8 cellular contexts compared by ENCODE assay signal in the genomic region with DNA sequence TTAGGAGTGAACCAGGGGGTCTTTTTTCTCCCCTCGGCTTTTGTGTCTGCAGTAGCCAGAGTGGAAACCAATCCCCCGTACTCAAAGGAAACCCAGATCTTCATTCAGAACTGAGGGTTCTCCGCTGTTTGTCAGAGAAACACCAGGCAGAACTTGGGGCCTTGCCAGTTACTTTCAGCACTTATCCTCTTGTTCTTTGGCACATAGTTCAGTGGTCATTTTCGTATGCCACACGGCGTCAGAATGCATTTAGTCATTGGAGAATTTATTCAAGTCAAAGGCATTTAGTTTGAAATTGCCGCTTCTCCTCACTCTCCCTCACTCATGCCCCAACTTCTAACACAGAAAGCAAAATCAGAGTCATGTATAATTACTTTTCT.
A peak's percentile ranks its signal among the peaks of the same experiment; 100 is the strongest.
DNase-seq lines count a peak whose midpoint lies in the region; ATAC-seq and TF ChIP-seq lines count a peak whose summit lies in the region.

No MANE protein-coding gene starts in this region.

- 45 to 49% methylated on average over 6 to 7 of the region's 7 CpGs for WGBS in esophagus squamous epithelium, 2 donors

- H3K9ac ChIP-seq in BLaER1 treated with 17β-estradiol and CSF1 and Interleukin-3, amounts not matched to agents 10 nM and 100 nM, result peak overlapping the region; percentile 43 to 74 (median 69); a peak in 20 of 22 replicates

- H3K4me3 ChIP-seq in BLaER1 treated with 17β-estradiol and CSF1 and Interleukin-3, amounts not matched to agents 10 nM and 100 nM, result peak overlapping the region in 8 of 10 experiments; percentile 15 to 53 (median 37); a peak in 13 of 20 replicates
- H3K4me3 ChIP-seq in Panc1 (ENCODE audit: low read depth in 2 of 2, low read length in 2 of 2) (no peak overlapping the region), esophagus squamous epithelium (peak overlapping the region in 3 of 4 donors; percentile 39 to 57 (median 40)), neutrophil (ENCODE audit: low read depth in 1 of 2, low read length in 1 of 2) (peak overlapping the region; percentile 44 to 57)

- in situ Hi-C loops in Panc1 (cut with HindIII; ENCODE audit: low pct_unique_long_range_greater_than_20kb, low sequenced_read_pairs), result no loop called here

- H3K36me3 ChIP-seq in BLaER1 treated with 17β-estradiol and CSF1 and Interleukin-3, amounts not matched to agents 10 nM and 100 nM, result peaks cover 0 to 49% (median 0%) of the 10 kb centered on the region in 11 experiments; a peak in 3 of 22 replicates
- H3K36me3 ChIP-seq in Panc1 (ENCODE audit: control insufficient read depth, insufficient read depth, low read length) (no peaks in the 10 kb centered on the region; the same call in 1 of the 2 replicates), esophagus squamous epithelium (peaks cover 0 to 18% (median 0%) of the 10 kb centered on the region in 3 donors), neutrophil (no peaks in the 10 kb centered on the region)

- POLR2A ChIA-PET in Panc1 (lab: Charles Lee), result no interaction called here

- H4K20me1 ChIP-seq in BLaER1 treated with 17β-estradiol and CSF1 and Interleukin-3, amounts not matched to agents 10 nM and 100 nM, result no peaks in the 10 kb centered on the region

- H3K27me3 ChIP-seq in BLaER1 treated with 17β-estradiol and CSF1 and Interleukin-3, amounts not matched to agents 10 nM and 100 nM, result no peaks in the 10 kb centered on the region
- H3K27me3 ChIP-seq in Panc1 (ENCODE audit: control insufficient read depth, insufficient read depth, low read length) (no peaks in the 10 kb centered on the region), esophagus squamous epithelium (no peaks in the 10 kb centered on the region), neutrophil (no peaks in the 10 kb centered on the region)

- no TSS peak for BruUV-seq in Panc1 (replicated peaks; lab: Mats Ljungman, UMichigan)

- no peak for TF ChIP-seq POLR2A in esophagus squamous epithelium (IDR thresholded peaks at IDR 0.05)

- ATAC-seq in Panc1 (no peak), HG03565 (IDR thresholded peaks at IDR 0.05; ENCODE audit: unreplicated experiment) (no peak)

- intact Hi-C loops in Panc1 (cut with micrococcal nuclease; ENCODE audit: unreplicated experiment) (no loop called here), esophagus squamous epithelium (cut with DNase I) (loop anchor here (10.0 kb wide), 2 partner anchors 103 to 117 kb away; a partner anchor contains a TSS)

- CTCF ChIA-PET in Panc1 (lab: Charles Lee), result no interaction called here

- H3K4me1 ChIP-seq in BLaER1 treated with 17β-estradiol and CSF1 and Interleukin-3, amounts not matched to agents 10 nM and 100 nM, result peaks cover 63 to 97% (median 94%) of the 10 kb centered on the region in 10 experiments
- no peaks in the 10 kb centered on the region; the same call in 1 of the 2 replicates for H3K4me1 ChIP-seq in Panc1 (ENCODE audit: control insufficient read depth, insufficient read depth, low read length)
- H3K4me1 ChIP-seq in esophagus squamous epithelium, result peaks cover 4 to 23% (median 12%) of the 10 kb centered on the region in 3 donors
- peaks cover 12 to 13% of the 10 kb centered on the region in 2 experiments for H3K4me1 ChIP-seq in neutrophil (ENCODE audit: control insufficient read depth in 1 of 2, insufficient read depth in 1 of 2, low read depth in 1 of 2, low read length in 1 of 2)

- peak overlapping the region; percentile 76 to 89 (median 87) for H3K4me2 ChIP-seq in BLaER1 treated with 17β-estradiol and CSF1 and Interleukin-3, amounts not matched to agents 10 nM and 100 nM

- H3K9me3 ChIP-seq in BLaER1 treated with 17β-estradiol and CSF1 and Interleukin-3, amounts not matched to agents 10 nM and 100 nM (replicated peaks in 1 of 11), result no peaks in the 10 kb centered on the region
- no peaks in the 10 kb centered on the region for H3K9me3 ChIP-seq in Panc1 (ENCODE audit: control insufficient read depth, insufficient read depth, low read depth, low read length)
- no peaks in the 10 kb centered on the region for H3K9me3 ChIP-seq in esophagus squamous epithelium
- H3K9me3 ChIP-seq in neutrophil, result no peaks in the 10 kb centered on the region

- no peak for TF ChIP-seq CTCF in Panc1 (IDR thresholded peaks at IDR 0.05)
- no peak for TF ChIP-seq CTCF in esophagus squamous epithelium (IDR thresholded peaks at IDR 0.05)
- TF ChIP-seq CTCF in neutrophil (IDR thresholded peaks at IDR 0.05), result no peak

- no peak for DNase-seq in Panc1 (ENCODE audit: low read depth, low spot score)
- no peak for DNase-seq in esophagus squamous epithelium (lab: John Stamatoyannopoulos, UW)
- no peak for DNase-seq in islet precursor cell
- no peak for DNase-seq in activated gamma-delta T cell treated with Interleukin-2 at 50 U/mL for 16 hours
- no peak for DNase-seq in NCI-H446 treated with DMSO at 0.1 percent for 48 hours (lab: John Stamatoyannopoulos, UW)

- H3K27ac ChIP-seq in BLaER1 treated with 17β-estradiol and CSF1 and Interleukin-3, amounts not matched to agents 10 nM and 100 nM, result peak overlapping the region; percentile 27 to 82 (median 73); a peak in 21 of 22 replicates
- H3K27ac ChIP-seq in Panc1 (ENCODE audit: low read length), result peak overlapping the region; percentile 35
- H3K27ac ChIP-seq in esophagus squamous epithelium, result peak overlapping the region; percentile 78 to 89 (median 84)
- H3K27ac ChIP-seq in neutrophil, result no peak overlapping the region

Comparison
In these comparisons a context has a peak if more than half of its experiments do, and no peak if none do; other contexts are left out.
1. H3K4me3 ChIP-seq: peak in BLaER1 treated with 17β-estradiol and CSF1 and Interleukin-3, amounts not matched to agents 10 nM and 100 nM (8 of 10), esophagus squamous epithelium (3 of 4) and neutrophil (2 of 2); none in Panc1 (0 of 2).